Comparison of ENCODE assay signal across 22 cellular contexts in genomic region chr11:94956963-94957362, GRCh38.
"Had no signal": no experiment of that assay in that cellular context is flagged by ENCODE, and none has a peak within 500 bp of the region (broad histone marks: within the 10 kb centered on the region; RNA-seq: fewer than 3 reads in every experiment).

No MANE protein-coding gene starts in this region.

- H3K27me3 ChIP-seq: colonic mucosa, gastrocnemius medialis, heart right ventricle, spleen, tibial nerve had no signal

- H3K27ac ChIP-seq: colonic mucosa, gastrocnemius medialis, heart right ventricle, left ventricle myocardium inferior, lower lobe of right lung, spleen, tibial nerve had no signal

- H3K9me3 ChIP-seq: colonic mucosa, gastrocnemius medialis, heart right ventricle, left ventricle myocardium inferior, lower lobe of right lung, spleen had no signal

- H3K27ac Mint-ChIP-seq: endodermal cell; stimulated activated memory B cell treated with anti-CD40 and anti-IgM and Interleukin-4, amounts not matched to agents 10 μg/mL and 1 μg/mL and 100 μg/mL, for 72 hours; stimulated activated naive CD8-positive, alpha-beta T cell treated with anti-CD3 and anti-CD28 coated beads, Interleukin-15, Interleukin-2, amounts not matched to agents 100 ng/mL and 50 ng/mL, for 24 hours had no signal

- H3K4me3 ChIP-seq: colonic mucosa, gastrocnemius medialis, heart right ventricle, left ventricle myocardium inferior, lower lobe of right lung, spleen, tibial nerve had no signal

- H3K27me3 Mint-ChIP-seq: stimulated activated memory B cell treated with anti-CD40 and anti-IgM and Interleukin-4, amounts not matched to agents 10 μg/mL and 1 μg/mL and 100 μg/mL, for 72 hours; stimulated activated naive CD8-positive, alpha-beta T cell treated with anti-CD3 and anti-CD28 coated beads, Interleukin-15, Interleukin-2, amounts not matched to agents 100 ng/mL and 50 ng/mL, for 24 hours had no signal

- H3K36me3 ChIP-seq: colonic mucosa had no signal

- FAIRE-seq: endothelial cell of umbilical vein, kidney had no signal

- H3K9me3 Mint-ChIP-seq: endodermal cell; stimulated activated memory B cell treated with anti-CD40 and anti-IgM and Interleukin-4, amounts not matched to agents 10 μg/mL and 1 μg/mL and 100 μg/mL, for 72 hours; stimulated activated naive CD8-positive, alpha-beta T cell treated with anti-CD3 and anti-CD28 coated beads, Interleukin-15, Interleukin-2, amounts not matched to agents 100 ng/mL and 50 ng/mL, for 24 hours had no signal

- H3K4me1 ChIP-seq: colonic mucosa, gastrocnemius medialis, heart right ventricle, left ventricle myocardium inferior, lower lobe of right lung, spleen had no signal

- ATAC-seq: heart right ventricle; left cardiac atrium; lower lobe of right lung; naive thymus-derived CD4-positive, alpha-beta T cell; sciatic nerve; stimulated activated memory B cell treated with anti-CD40 and anti-IgM and Interleukin-4, amounts not matched to agents 10 μg/mL and 1 μg/mL and 100 μg/mL, for 72 hours had no signal

- DNase-seq: cerebellar nuclear complex; colonic mucosa; dermis blood vessel endothelial cell; endodermal cell; gastrocnemius medialis; heart right ventricle; hypothalamus; kidney; left cardiac atrium; left ventricle myocardium inferior; lower lobe of right lung; naive thymus-derived CD4-positive, alpha-beta T cell; posterior cingulate gyrus; spleen; stimulated activated CD4-positive, alpha-beta T cell treated with anti-CD3 and anti-CD28 coated beads, Interleukin-15, amount 100 ng/mL, for 24 hours; stimulated activated CD4-positive, alpha-beta T cell treated with anti-CD3 and anti-CD28 coated beads, Interleukin-1b, Interleukin-23, amount 100 ng/mL, for 48 hours; stimulated activated CD4-positive, alpha-beta T cell treated with anti-CD3 and anti-CD28 coated beads, Interleukin-4, amount 100 ng/mL, for 24 hours had no signal

- H3K4me3 Mint-ChIP-seq: endodermal cell; naive thymus-derived CD4-positive, alpha-beta T cell; stimulated activated memory B cell treated with anti-CD40 and anti-IgM and Interleukin-4, amounts not matched to agents 10 μg/mL and 1 μg/mL and 100 μg/mL, for 72 hours; stimulated activated naive CD8-positive, alpha-beta T cell treated with anti-CD3 and anti-CD28 coated beads, Interleukin-15, Interleukin-2, amounts not matched to agents 100 ng/mL and 50 ng/mL, for 24 hours had no signal

- H3K4me1 Mint-ChIP-seq: endodermal cell; stimulated activated memory B cell treated with anti-CD40 and anti-IgM and Interleukin-4, amounts not matched to agents 10 μg/mL and 1 μg/mL and 100 μg/mL, for 72 hours had no signal
